ENCODE assay signal across 3 cellular contexts in the genomic region with DNA sequence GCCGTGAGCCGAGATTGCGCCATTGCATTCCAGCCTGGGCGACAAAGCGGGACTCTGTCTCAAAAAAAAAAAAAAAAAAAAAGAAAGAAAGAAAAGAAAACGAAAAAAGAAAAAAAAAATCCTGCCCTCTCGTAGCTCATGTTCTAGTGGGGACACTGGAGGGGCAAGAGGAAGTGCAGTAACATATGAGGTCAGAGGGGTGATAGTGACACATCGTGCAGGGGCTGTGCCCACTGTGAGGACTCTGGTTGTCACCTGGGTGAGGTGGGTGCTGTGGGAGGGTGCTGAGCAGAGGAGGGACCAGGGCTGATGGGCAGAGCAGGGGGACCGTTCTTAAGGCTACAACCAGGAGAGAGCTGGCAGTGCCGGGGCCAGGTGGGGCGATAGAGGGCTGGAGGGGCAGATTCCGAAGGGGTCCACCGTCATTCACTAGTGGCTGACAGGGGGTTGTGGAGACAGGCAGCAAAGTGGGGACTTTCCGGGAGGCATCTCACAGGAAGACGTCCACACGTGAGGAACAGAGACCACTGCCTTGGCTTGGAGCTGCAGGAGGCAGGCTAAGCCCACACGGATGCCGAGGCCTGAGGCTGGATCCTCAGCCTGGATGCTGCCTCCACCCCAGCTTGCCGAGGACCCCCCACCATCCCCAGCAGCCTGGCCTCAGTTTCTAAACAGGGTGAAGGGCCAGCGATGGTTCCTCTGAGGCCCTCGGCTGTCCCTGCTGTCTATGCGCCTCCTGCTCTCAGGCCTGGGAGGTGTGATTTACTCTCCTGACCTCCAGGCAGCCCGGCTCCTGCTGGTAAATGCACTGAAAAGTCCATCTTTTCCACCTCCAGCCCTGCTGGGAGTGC.
TF ChIP-seq lines count a peak whose summit lies in the region.

No MANE protein-coding gene starts in this region.

TF ChIP-seq in SK-N-SH, 30 proteins besides CTCF, POLR2A, EP300 and RAD21 (continues in another document):
- TF ChIP-seq, protein P1, sequence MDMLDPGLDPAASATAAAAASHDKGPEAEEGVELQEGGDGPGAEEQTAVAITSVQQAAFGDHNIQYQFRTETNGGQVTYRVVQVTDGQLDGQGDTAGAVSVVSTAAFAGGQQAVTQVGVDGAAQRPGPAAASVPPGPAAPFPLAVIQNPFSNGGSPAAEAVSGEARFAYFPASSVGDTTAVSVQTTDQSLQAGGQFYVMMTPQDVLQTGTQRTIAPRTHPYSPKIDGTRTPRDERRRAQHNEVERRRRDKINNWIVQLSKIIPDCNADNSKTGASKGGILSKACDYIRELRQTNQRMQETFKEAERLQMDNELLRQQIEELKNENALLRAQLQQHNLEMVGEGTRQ (IDR thresholded peaks at IDR 0.05; ENCODE audit: borderline replicate concordance, low read depth, low read length) = no peak
- TF ChIP-seq JUND (IDR thresholded peaks at IDR 0.05) = no peak
- TF ChIP-seq, protein P2, sequence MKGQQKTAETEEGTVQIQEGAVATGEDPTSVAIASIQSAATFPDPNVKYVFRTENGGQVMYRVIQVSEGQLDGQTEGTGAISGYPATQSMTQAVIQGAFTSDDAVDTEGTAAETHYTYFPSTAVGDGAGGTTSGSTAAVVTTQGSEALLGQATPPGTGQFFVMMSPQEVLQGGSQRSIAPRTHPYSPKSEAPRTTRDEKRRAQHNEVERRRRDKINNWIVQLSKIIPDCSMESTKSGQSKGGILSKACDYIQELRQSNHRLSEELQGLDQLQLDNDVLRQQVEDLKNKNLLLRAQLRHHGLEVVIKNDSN (IDR thresholded peaks at IDR 0.05; ENCODE audit: borderline replicate concordance, low read depth) = no peak
- no peak for TF ChIP-seq TAF1 (IDR thresholded peaks at IDR 0.05; ENCODE audit: borderline replicate concordance, low read depth, low read length)
- no peak for TF ChIP-seq POLR2AphosphoS5 (IDR thresholded peaks at IDR 0.05; ENCODE audit: low read depth, low read length)
- TF ChIP-seq, protein P3, sequence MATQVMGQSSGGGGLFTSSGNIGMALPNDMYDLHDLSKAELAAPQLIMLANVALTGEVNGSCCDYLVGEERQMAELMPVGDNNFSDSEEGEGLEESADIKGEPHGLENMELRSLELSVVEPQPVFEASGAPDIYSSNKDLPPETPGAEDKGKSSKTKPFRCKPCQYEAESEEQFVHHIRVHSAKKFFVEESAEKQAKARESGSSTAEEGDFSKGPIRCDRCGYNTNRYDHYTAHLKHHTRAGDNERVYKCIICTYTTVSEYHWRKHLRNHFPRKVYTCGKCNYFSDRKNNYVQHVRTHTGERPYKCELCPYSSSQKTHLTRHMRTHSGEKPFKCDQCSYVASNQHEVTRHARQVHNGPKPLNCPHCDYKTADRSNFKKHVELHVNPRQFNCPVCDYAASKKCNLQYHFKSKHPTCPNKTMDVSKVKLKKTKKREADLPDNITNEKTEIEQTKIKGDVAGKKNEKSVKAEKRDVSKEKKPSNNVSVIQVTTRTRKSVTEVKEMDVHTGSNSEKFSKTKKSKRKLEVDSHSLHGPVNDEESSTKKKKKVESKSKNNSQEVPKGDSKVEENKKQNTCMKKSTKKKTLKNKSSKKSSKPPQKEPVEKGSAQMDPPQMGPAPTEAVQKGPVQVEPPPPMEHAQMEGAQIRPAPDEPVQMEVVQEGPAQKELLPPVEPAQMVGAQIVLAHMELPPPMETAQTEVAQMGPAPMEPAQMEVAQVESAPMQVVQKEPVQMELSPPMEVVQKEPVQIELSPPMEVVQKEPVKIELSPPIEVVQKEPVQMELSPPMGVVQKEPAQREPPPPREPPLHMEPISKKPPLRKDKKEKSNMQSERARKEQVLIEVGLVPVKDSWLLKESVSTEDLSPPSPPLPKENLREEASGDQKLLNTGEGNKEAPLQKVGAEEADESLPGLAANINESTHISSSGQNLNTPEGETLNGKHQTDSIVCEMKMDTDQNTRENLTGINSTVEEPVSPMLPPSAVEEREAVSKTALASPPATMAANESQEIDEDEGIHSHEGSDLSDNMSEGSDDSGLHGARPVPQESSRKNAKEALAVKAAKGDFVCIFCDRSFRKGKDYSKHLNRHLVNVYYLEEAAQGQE (IDR thresholded peaks at IDR 0.05; ENCODE audit: low read depth, low read length) = no peak
- no peak for TF ChIP-seq ELF1 (IDR thresholded peaks at IDR 0.05)
- TF ChIP-seq CHD2 (IDR thresholded peaks at IDR 0.05; ENCODE audit: low read length, partially characterized antibody) = no peak
- no peak for TF ChIP-seq GATA2 (CRISPR knock-in tag; IDR thresholded peaks at IDR 0.05)
- no peak for TF ChIP-seq RFX5 (IDR thresholded peaks at IDR 0.05; ENCODE audit: low read length)
- TF ChIP-seq GABPA (IDR thresholded peaks at IDR 0.05; ENCODE audit: low read depth) = no peak
- TF ChIP-seq SIN3A (IDR thresholded peaks at IDR 0.05; ENCODE audit: borderline replicate concordance, low read depth, low read length) = no peak
- no peak for TF ChIP-seq TEAD4 (IDR thresholded peaks at IDR 0.05; ENCODE audit: borderline replicate concordance, insufficient read depth)

TF ChIP-seq in SK-N-SH treated with all-trans-retinoic acid at 6 μM for 48 hours, 23 proteins besides CTCF, POLR2A, EP300 and RAD21 (continues in another document):
- TF ChIP-seq, protein P4, sequence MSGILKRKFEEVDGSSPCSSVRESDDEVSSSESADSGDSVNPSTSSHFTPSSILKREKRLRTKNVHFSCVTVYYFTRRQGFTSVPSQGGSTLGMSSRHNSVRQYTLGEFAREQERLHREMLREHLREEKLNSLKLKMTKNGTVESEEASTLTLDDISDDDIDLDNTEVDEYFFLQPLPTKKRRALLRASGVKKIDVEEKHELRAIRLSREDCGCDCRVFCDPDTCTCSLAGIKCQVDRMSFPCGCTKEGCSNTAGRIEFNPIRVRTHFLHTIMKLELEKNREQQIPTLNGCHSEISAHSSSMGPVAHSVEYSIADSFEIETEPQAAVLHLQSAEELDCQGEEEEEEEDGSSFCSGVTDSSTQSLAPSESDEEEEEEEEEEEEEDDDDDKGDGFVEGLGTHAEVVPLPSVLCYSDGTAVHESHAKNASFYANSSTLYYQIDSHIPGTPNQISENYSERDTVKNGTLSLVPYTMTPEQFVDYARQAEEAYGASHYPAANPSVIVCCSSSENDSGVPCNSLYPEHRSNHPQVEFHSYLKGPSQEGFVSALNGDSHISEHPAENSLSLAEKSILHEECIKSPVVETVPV (CRISPR knock-in tag; IDR thresholded peaks at IDR 0.05) = no peak
- no peak for TF ChIP-seq TOX (CRISPR knock-in tag; IDR thresholded peaks at IDR 0.05; ENCODE audit: borderline replicate concordance)
- no peak for TF ChIP-seq ARNTL (CRISPR knock-in tag; IDR thresholded peaks at IDR 0.05; ENCODE audit: borderline replicate concordance, low read depth)
- no peak for TF ChIP-seq ZFP30 (CRISPR knock-in tag; IDR thresholded peaks at IDR 0.05)
- TF ChIP-seq, protein P5, sequence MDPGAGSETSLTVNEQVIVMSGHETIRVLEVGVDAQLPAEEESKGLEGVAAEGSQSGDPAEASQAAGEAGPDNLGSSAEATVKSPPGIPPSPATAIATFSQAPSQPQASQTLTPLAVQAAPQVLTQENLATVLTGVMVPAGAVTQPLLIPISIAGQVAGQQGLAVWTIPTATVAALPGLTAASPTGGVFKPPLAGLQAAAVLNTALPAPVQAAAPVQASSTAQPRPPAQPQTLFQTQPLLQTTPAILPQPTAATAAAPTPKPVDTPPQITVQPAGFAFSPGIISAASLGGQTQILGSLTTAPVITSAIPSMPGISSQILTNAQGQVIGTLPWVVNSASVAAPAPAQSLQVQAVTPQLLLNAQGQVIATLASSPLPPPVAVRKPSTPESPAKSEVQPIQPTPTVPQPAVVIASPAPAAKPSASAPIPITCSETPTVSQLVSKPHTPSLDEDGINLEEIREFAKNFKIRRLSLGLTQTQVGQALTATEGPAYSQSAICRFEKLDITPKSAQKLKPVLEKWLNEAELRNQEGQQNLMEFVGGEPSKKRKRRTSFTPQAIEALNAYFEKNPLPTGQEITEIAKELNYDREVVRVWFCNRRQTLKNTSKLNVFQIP (CRISPR knock-in tag; IDR thresholded peaks at IDR 0.05; ENCODE audit: borderline replicate concordance, low read depth) = no peak
- TF ChIP-seq, protein P6, sequence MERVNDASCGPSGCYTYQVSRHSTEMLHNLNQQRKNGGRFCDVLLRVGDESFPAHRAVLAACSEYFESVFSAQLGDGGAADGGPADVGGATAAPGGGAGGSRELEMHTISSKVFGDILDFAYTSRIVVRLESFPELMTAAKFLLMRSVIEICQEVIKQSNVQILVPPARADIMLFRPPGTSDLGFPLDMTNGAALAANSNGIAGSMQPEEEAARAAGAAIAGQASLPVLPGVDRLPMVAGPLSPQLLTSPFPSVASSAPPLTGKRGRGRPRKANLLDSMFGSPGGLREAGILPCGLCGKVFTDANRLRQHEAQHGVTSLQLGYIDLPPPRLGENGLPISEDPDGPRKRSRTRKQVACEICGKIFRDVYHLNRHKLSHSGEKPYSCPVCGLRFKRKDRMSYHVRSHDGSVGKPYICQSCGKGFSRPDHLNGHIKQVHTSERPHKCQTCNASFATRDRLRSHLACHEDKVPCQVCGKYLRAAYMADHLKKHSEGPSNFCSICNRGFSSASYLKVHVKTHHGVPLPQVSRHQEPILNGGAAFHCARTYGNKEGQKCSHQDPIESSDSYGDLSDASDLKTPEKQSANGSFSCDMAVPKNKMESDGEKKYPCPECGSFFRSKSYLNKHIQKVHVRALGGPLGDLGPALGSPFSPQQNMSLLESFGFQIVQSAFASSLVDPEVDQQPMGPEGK (CRISPR knock-in tag; IDR thresholded peaks at IDR 0.05; ENCODE audit: borderline replicate concordance) = no peak
- no peak for TF ChIP-seq CSDC2 (CRISPR knock-in tag; IDR thresholded peaks at IDR 0.05)
- no peak for TF ChIP-seq OSR1 (CRISPR knock-in tag; IDR thresholded peaks at IDR 0.05)
- TF ChIP-seq ESRRG (CRISPR knock-in tag; IDR thresholded peaks at IDR 0.05) = no peak
- TF ChIP-seq ZNF565 (CRISPR knock-in tag; conservative IDR thresholded peaks at IDR 0.05; ENCODE audit: low read depth) = no peak

TF ChIP-seq in H1, 55 proteins besides CTCF, POLR2A, EP300 and RAD21:
- no peak for TF ChIP-seq CBX5 (IDR thresholded peaks at IDR 0.05; ENCODE audit: low read depth, low read length)
